10 cellular contexts compared by ENCODE assay signal in genomic region chr11:17435046-17435445, GRCh38. TPM values are rescaled to one million over a fixed set of nuclear protein-coding genes. Genes with fewer than 3 reads are reported as not detected.
A peak's percentile ranks its signal among the peaks of the same experiment; 100 is the strongest.
DNase-seq lines count a peak whose midpoint lies in the region; TF ChIP-seq lines count a peak whose summit lies in the region.
"Not testable (repeated sequence)": the region's sequence is repeated elsewhere in the genome, so short reads cannot be mapped to it uniquely, and the experiment has no call there.
"Had no signal": no experiment of that assay in that cellular context is flagged by ENCODE, and none has a peak within 500 bp of the region (broad histone marks: within the 10 kb centered on the region; RNA-seq: fewer than 3 reads in every experiment).

No MANE protein-coding gene starts in this region.

- H3K4me3 Mint-ChIP-seq in brain: not testable (repeated sequence)

- not testable (repeated sequence) for H3K14ac ChIP-seq in neuronal stem cell (ENCODE audit: low read length)

- H2AK5ac ChIP-seq in mesendoderm (ENCODE audit: low read length); neuronal stem cell (ENCODE audit: low read depth, low read length): not testable (repeated sequence)

- H3K23ac ChIP-seq in mesendoderm (ENCODE audit: low read length); neuronal stem cell (ENCODE audit: low read depth, low read length, poor library complexity): not testable (repeated sequence)

- H3K9me3 ChIP-seq in SJCRH30 (replicated peaks); neuronal stem cell (replicated peaks in 1 of 2; ENCODE audit: control insufficient read depth in 2 of 2, insufficient read depth in 1 of 2, low read depth in 1 of 2, low read length in 2 of 2): not testable (repeated sequence)

- TF ChIP-seq CTCF in brain (conservative IDR thresholded peaks at IDR 0.05): not testable (repeated sequence)

- H3K79me2 ChIP-seq in mesendoderm (ENCODE audit: control insufficient read depth, insufficient read depth, low read length): not testable (repeated sequence)

- H4K91ac ChIP-seq in neuronal stem cell (ENCODE audit: low read depth, low read length, poor library complexity): not testable (repeated sequence)

- H2AFZ ChIP-seq in neuronal stem cell (ENCODE audit: low read length): not testable (repeated sequence)

- H3K27me3 Mint-ChIP-seq in brain: not testable (repeated sequence)

- not testable (repeated sequence) for H3K79me1 ChIP-seq in mesendoderm (ENCODE audit: low read length); neuronal stem cell (ENCODE audit: low read depth, low read length)

- H3K27ac Mint-ChIP-seq in brain: peak overlapping the region in 4 of 5 experiments; percentile 53 to 90 (median 72)

- H3K4me3 ChIP-seq in SJCRH30; mesendoderm (ENCODE audit: low read length); neuronal stem cell (ENCODE audit: low read length in 2 of 2): not testable (repeated sequence)

- H2BK120ac ChIP-seq in mesendoderm (ENCODE audit: low read depth, low read length); neuronal stem cell (ENCODE audit: low read depth, low read length): not testable (repeated sequence)

- H4K5ac ChIP-seq in mesendoderm (ENCODE audit: low read length): not testable (repeated sequence)

- H3K9ac ChIP-seq in mesendoderm (ENCODE audit: low read length); neuronal stem cell (ENCODE audit: low read depth, low read length, poor library complexity): not testable (repeated sequence)

- WGBS in mesendoderm (ENCODE audit: extremely low coverage, insufficient coverage, low lambda C conversion rate): no CpG with 5 or more reads among the region's 2 CpGs
- WGBS in neuronal stem cell (ENCODE audit: extremely low coverage in 2 of 2, insufficient read length in 2 of 2, insufficient replicate concordance in 1 of 2), 2 donors: no CpG with 5 or more reads among the region's 2 CpGs

- not testable (repeated sequence) for H3K4ac ChIP-seq in mesendoderm (ENCODE audit: low read depth, low read length); neuronal stem cell (ENCODE audit: low read length)

- not testable (repeated sequence) for H3K4me2 ChIP-seq in mesendoderm (ENCODE audit: low read length); neuronal stem cell (ENCODE audit: insufficient read depth, low read length, poor library complexity, severe bottlenecking)

- not testable (repeated sequence) for H3K9me3 Mint-ChIP-seq in brain

- not testable (repeated sequence) for H3K36me3 ChIP-seq in SJCRH30; mesendoderm (ENCODE audit: control insufficient read depth, insufficient read depth, low read length); neuronal stem cell (replicated peaks in 1 of 2; ENCODE audit: control insufficient read depth in 2 of 2, insufficient read depth in 2 of 2, low read length in 2 of 2)

- not testable (repeated sequence) for H3K36me3 Mint-ChIP-seq in brain

- H3K4me1 ChIP-seq in SJCRH30 (peaks cover 21% of the 10 kb centered on the region), neuronal stem cell (ENCODE audit: control insufficient read depth in 2 of 2, insufficient read depth in 1 of 2, low read depth in 1 of 2, low read length in 2 of 2) (peaks cover 0 to 12% of the 10 kb centered on the region in 2 donors)
- not testable (repeated sequence) for H3K4me1 ChIP-seq in mesendoderm (ENCODE audit: control insufficient read depth, low read depth, low read length)

- H3K4me1 Mint-ChIP-seq in brain: peaks cover 52% of the 10 kb centered on the region

- H3K27ac ChIP-seq in SJCRH30; mesendoderm (ENCODE audit: low read depth, low read length): not testable (repeated sequence)
- peak overlapping the region; percentile 33 for H3K27ac ChIP-seq in neuronal stem cell (replicated peaks; ENCODE audit: low read length)

- not testable (repeated sequence) for H4K8ac ChIP-seq in mesendoderm (ENCODE audit: low read depth, low read length); neuronal stem cell (ENCODE audit: low read depth, low read length)

- H3K18ac ChIP-seq in mesendoderm (ENCODE audit: low read length); neuronal stem cell (ENCODE audit: low read length): not testable (repeated sequence)

- not testable (repeated sequence) for H3K56ac ChIP-seq in mesendoderm (ENCODE audit: low read length)

- not testable (repeated sequence) for H2BK15ac ChIP-seq in mesendoderm (replicated peaks; ENCODE audit: low read depth); neuronal stem cell (ENCODE audit: low read length)

- not testable (repeated sequence) for H2BK12ac ChIP-seq in neuronal stem cell (ENCODE audit: low read length)

- DNase-seq in D341Med (ENCODE audit: low spot score) (peak; percentile 60), NCI-H1092 treated with DMSO at 0.1 percent for 48 hours (lab: John Stamatoyannopoulos, UW) (peak; percentile 81), NCI-H524 treated with DMSO at 0.1 percent for 48 hours (lab: John Stamatoyannopoulos, UW) (peak; percentile 15), SJCRH30 (peak; percentile 58 to 77), mesendoderm (peak; percentile 44), neuronal stem cell (ENCODE audit: low spot score) (peak; percentile 8)

- not testable (repeated sequence) for H2BK5ac ChIP-seq in mesendoderm (ENCODE audit: low read length); neuronal stem cell (ENCODE audit: low read length)

- H3K27me3 ChIP-seq in SJCRH30; mesendoderm (ENCODE audit: insufficient read depth, low read length, poor library complexity); neuronal stem cell (ENCODE audit: control insufficient read depth in 3 of 3, insufficient read depth in 3 of 3, low read depth in 1 of 3, low read length in 3 of 3): not testable (repeated sequence)

RNA-seq across cellular contexts. Expression of gene ABCC8, which starts 41.6 kb away (rescaled TPM):
- not detected in 2 replicates for total RNA-seq in SJCRH30 (2014; rRNA removed; shearing (Covaris generic))
- polyA plus RNA-seq in brain (ENCODE audit: insufficient read depth, low read depth, low replicate concordance): 12.4 TPM
- 0.07 TPM for polyA plus RNA-seq in mesendoderm (2013, experiment 1 of 2)
- polyA plus RNA-seq in mesendoderm (2013, experiment 2 of 2): 0.18 TPM
- 0.85 TPM for polyA plus RNA-seq in neuronal stem cell (2013, experiment 1 of 2)
- 0.51 TPM for polyA plus RNA-seq in neuronal stem cell (2013, experiment 2 of 2)
- total RNA-seq: Caco-2; CD4-positive, alpha-beta memory T cell had no signal
- polyA plus RNA-seq: AG04450; CD4-positive, alpha-beta memory T cell had no signal

RNA-seq across cellular contexts. Expression of gene KCNJ11, which starts 46.6 kb away (rescaled TPM):
- 4.8 and 5.9 TPM in 2 replicates for total RNA-seq in SJCRH30 (2014; rRNA removed; shearing (Covaris generic))
- 21.1 TPM for polyA plus RNA-seq in brain (ENCODE audit: insufficient read depth, low read depth, low replicate concordance)
- polyA plus RNA-seq in mesendoderm (2013, experiment 1 of 2): 0.65 TPM
- 0.91 TPM for polyA plus RNA-seq in mesendoderm (2013, experiment 2 of 2)
- 4.0 TPM for polyA plus RNA-seq in neuronal stem cell (2013, experiment 1 of 2)
- polyA plus RNA-seq in neuronal stem cell (2013, experiment 2 of 2): 2.9 TPM
- total RNA-seq: CD4-positive, alpha-beta memory T cell had no signal
- polyA plus RNA-seq: AG04450 had no signal

Comparison
In these comparisons a context has a peak if more than half of its experiments do, and no peak if none do; other contexts are left out.
1. DNase-seq: peak in every context shown above with its lines; median percentile 81 in NCI-H1092 treated with DMSO at 0.1 percent for 48 hours; 68 in SJCRH30; 60 in D341Med; 44 in mesendoderm; 15 in NCI-H524 treated with DMSO at 0.1 percent for 48 hours; 8 in neuronal stem cell.